In the genomic region with DNA sequence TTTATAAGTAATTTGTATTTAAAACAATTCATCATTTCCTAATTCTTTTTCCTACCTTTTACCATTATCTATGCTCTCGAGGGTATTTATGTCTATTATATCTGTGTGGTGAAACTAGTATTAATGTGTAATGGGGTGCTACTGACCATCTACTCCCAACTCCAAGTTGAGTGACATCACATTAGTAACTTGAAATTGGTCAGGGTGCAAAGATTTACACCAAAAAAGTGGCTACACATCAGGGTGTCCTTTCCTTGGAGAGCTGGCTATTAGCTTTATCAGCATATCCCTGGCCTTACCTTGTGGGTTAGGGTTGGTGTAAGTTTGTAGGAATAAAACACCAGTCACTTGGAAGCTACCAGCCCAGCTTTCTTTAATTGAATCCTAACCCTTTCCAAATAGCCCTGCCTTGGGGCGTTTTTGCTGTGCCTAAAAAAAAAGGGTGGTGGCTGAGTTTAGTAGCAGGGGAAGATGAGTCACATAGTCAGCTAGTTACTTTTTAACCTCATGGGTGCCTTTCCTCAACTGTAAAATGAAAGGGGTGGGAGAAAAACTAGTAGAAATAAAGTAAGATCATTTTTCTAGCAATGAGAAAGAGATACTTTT, we compare ENCODE assay signal across 9 cellular contexts. TPM values are rescaled to one million over a fixed set of nuclear protein-coding genes. Genes with fewer than 3 reads are reported as not detected.
DNase-seq lines count a peak whose midpoint lies in the region; ATAC-seq and TF ChIP-seq lines count a peak whose summit lies in the region.
"Had no signal": no experiment of that assay in that cellular context is flagged by ENCODE, and none has a peak within 500 bp of the region (broad histone marks: within the 10 kb centered on the region; RNA-seq: fewer than 3 reads in every experiment).

No MANE protein-coding gene starts in this region.

- no peaks in the 10 kb centered on the region for H3K9me3 Mint-ChIP-seq in activated T-cell treated with anti-CD3 and anti-CD28 coated beads, Interleukin-2, amount 50 U/mL, for 72 hours
- no peaks in the 10 kb centered on the region for H3K9me3 Mint-ChIP-seq in activated T-cell treated with anti-CD3 and anti-CD28 coated beads, Interleukin-2, amount 50 U/mL, for 4 hours
- H3K9me3 Mint-ChIP-seq in T-helper 1 cell treated with Interleukin-12 subunit alpha and Interleukin-12 subunit beta and Interleukin-4 antibody, amounts not matched to agents 30 μg/mL and 1 μg/mL, for 36 hours: no peaks in the 10 kb centered on the region

- H3K27me3 ChIP-seq in transverse colon (no peaks in the 10 kb centered on the region), BE2C (no peaks in the 10 kb centered on the region)

- in situ Hi-C loops in transverse colon (cut with MboI; ENCODE audit: low pct_ligation_motif_present in 1 of 4, low pct_unique_long_range_greater_than_20kb in 1 of 4, low sequenced_read_pairs in 3 of 4): no loop called here

- TF ChIP-seq CTCF in transverse colon (IDR thresholded peaks at IDR 0.05): no peak
- TF ChIP-seq CTCF in BE2C (IDR thresholded peaks at IDR 0.05; ENCODE audit: low read depth, low read length): no peak

- peak overlapping the region in 1 of 2 donors; percentile 29 for H3K4me3 Mint-ChIP-seq in activated T-cell treated with anti-CD3 and anti-CD28 coated beads, Interleukin-2, amount 50 U/mL, for 72 hours
- no peak overlapping the region for H3K4me3 Mint-ChIP-seq in activated T-cell treated with anti-CD3 and anti-CD28 coated beads, Interleukin-2, amount 50 U/mL, for 4 hours
- H3K4me3 Mint-ChIP-seq in T-helper 1 cell treated with Interleukin-12 subunit alpha and Interleukin-12 subunit beta and Interleukin-4 antibody, amounts not matched to agents 30 μg/mL and 1 μg/mL, for 36 hours: peak overlapping the region; percentile 21

- H3K36me3 ChIP-seq in transverse colon (no peaks in the 10 kb centered on the region), BE2C (no peaks in the 10 kb centered on the region)

- H3K27me3 Mint-ChIP-seq in activated T-cell treated with anti-CD3 and anti-CD28 coated beads, Interleukin-2, amount 50 U/mL, for 72 hours (ENCODE audit: low read depth): no peaks in the 10 kb centered on the region
- no peaks in the 10 kb centered on the region for H3K27me3 Mint-ChIP-seq in activated T-cell treated with anti-CD3 and anti-CD28 coated beads, Interleukin-2, amount 50 U/mL, for 4 hours (ENCODE audit: low read depth)
- H3K27me3 Mint-ChIP-seq in T-helper 1 cell treated with Interleukin-12 subunit alpha and Interleukin-12 subunit beta and Interleukin-4 antibody, amounts not matched to agents 30 μg/mL and 1 μg/mL, for 36 hours (ENCODE audit: low read depth): no peaks in the 10 kb centered on the region

- ATAC-seq in activated T-cell treated with anti-CD3 and anti-CD28 coated beads, Interleukin-2, amount 50 U/mL, for 72 hours (replicated peaks in 1 of 2): peak; percentile 60 to 67
- no peak for ATAC-seq in activated T-cell treated with anti-CD3 and anti-CD28 coated beads, Interleukin-2, amount 50 U/mL, for 4 hours
- ATAC-seq in left ventricle myocardium superior (peak; percentile 65), GM18517 (IDR thresholded peaks at IDR 0.05; ENCODE audit: unreplicated experiment) (no peak)

- intact Hi-C loops in left ventricle myocardium superior (cut with micrococcal nuclease): no loop called here
- intact Hi-C loops in transverse colon (cut with DNase I; ENCODE audit: low total_unique reads): no loop called here

- H3K36me3 Mint-ChIP-seq in activated T-cell treated with anti-CD3 and anti-CD28 coated beads, Interleukin-2, amount 50 U/mL, for 72 hours (ENCODE audit: insufficient read depth in 2 of 2): no peaks in the 10 kb centered on the region
- no peaks in the 10 kb centered on the region for H3K36me3 Mint-ChIP-seq in activated T-cell treated with anti-CD3 and anti-CD28 coated beads, Interleukin-2, amount 50 U/mL, for 4 hours (ENCODE audit: insufficient read depth)
- peaks cover 11% of the 10 kb centered on the region for H3K36me3 Mint-ChIP-seq in T-helper 1 cell treated with Interleukin-12 subunit alpha and Interleukin-12 subunit beta and Interleukin-4 antibody, amounts not matched to agents 30 μg/mL and 1 μg/mL, for 36 hours (ENCODE audit: low read depth)

- no peak for TF ChIP-seq EP300 in transverse colon (IDR thresholded peaks at IDR 0.05; ENCODE audit: low read depth)

- no peaks in the 10 kb centered on the region for H3K9me3 ChIP-seq in transverse colon
- H3K9me3 ChIP-seq in BE2C: no peaks in the 10 kb centered on the region

- WGBS in transverse colon (ENCODE audit: low coverage in 1 of 2), 2 donors: 42 to 50% methylated on average over 2 of the region's 2 CpGs

- H3K27ac ChIP-seq in transverse colon: peak overlapping the region; percentile 42 to 72 (median 64)
- H3K27ac ChIP-seq: C4-2B had no signal

- peak in 1 of 2 donors; percentile 12 for DNase-seq in activated T-cell treated with anti-CD3 and anti-CD28 coated beads, Interleukin-2, amount 50 U/mL, for 72 hours
- DNase-seq in activated T-cell treated with anti-CD3 and anti-CD28 coated beads, Interleukin-2, amount 50 U/mL, for 4 hours: no peak
- DNase-seq in left ventricle myocardium superior (no peak), transverse colon (peak; percentile 31), BE2C (no peak), hypothalamus (lab: John Stamatoyannopoulos, UW) (no peak)

- H3K4me3 ChIP-seq in transverse colon: no peak overlapping the region
- no peak overlapping the region for H3K4me3 ChIP-seq in BE2C (ENCODE audit: low read depth, low read length)

- peak overlapping the region; percentile 33 for H3K27ac Mint-ChIP-seq in activated T-cell treated with anti-CD3 and anti-CD28 coated beads, Interleukin-2, amount 50 U/mL, for 72 hours
- H3K27ac Mint-ChIP-seq in T-helper 1 cell treated with Interleukin-12 subunit alpha and Interleukin-12 subunit beta and Interleukin-4 antibody, amounts not matched to agents 30 μg/mL and 1 μg/mL, for 36 hours: peak overlapping the region; percentile 57

- no peak for TF ChIP-seq POLR2A in transverse colon (IDR thresholded peaks at IDR 0.05)

- H3K4me1 Mint-ChIP-seq in activated T-cell treated with anti-CD3 and anti-CD28 coated beads, Interleukin-2, amount 50 U/mL, for 72 hours (ENCODE audit: low read depth): peaks cover 9% of the 10 kb centered on the region
- peaks cover 13% of the 10 kb centered on the region for H3K4me1 Mint-ChIP-seq in activated T-cell treated with anti-CD3 and anti-CD28 coated beads, Interleukin-2, amount 50 U/mL, for 4 hours (ENCODE audit: low read depth)
- H3K4me1 Mint-ChIP-seq in T-helper 1 cell treated with Interleukin-12 subunit alpha and Interleukin-12 subunit beta and Interleukin-4 antibody, amounts not matched to agents 30 μg/mL and 1 μg/mL, for 36 hours (ENCODE audit: low read depth): peaks cover 26% of the 10 kb centered on the region

- H3K4me1 ChIP-seq in transverse colon (peaks cover 12 to 46% (median 30%) of the 10 kb centered on the region in 4 donors), BE2C (no peaks in the 10 kb centered on the region)

RNA-seq across cellular contexts. Expression of a gene that starts 14.0 kb away (rescaled TPM):
- 10 to 100 TPM; 25.3 to 30.2 TPM for total RNA-seq in activated T-cell treated with anti-CD3 and anti-CD28 coated beads, Interleukin-2, amount 50 U/mL, for 72 hours
- total RNA-seq in activated T-cell treated with anti-CD3 and anti-CD28 coated beads, Interleukin-2, amount 50 U/mL, for 4 hours: 10 to 100 TPM in 2 of 3 donors, 1 to 10 TPM in 1; 9.6 to 12.4 (median 11.2) TPM
- total RNA-seq in left ventricle myocardium superior (24.7 TPM), transverse colon (100 to 1,000 TPM in 2 of 4 donors, 10 to 100 TPM in 2; 33.3 to 125 (median 99.4) TPM)
- polyA plus RNA-seq in BE2C (2012; ENCODE audit: insufficient read depth, insufficient read length, low read depth): 4.1 TPM

Comparison
In these comparisons a context has a peak if more than half of its experiments do, and no peak if none do; other contexts are left out.
1. ATAC-seq: peak in activated T-cell treated with anti-CD3 and anti-CD28 coated beads, Interleukin-2, amount 50 U/mL, for 72 hours (2 of 2) and left ventricle myocardium superior (single experiment); none in activated T-cell treated with anti-CD3 and anti-CD28 coated beads, Interleukin-2, amount 50 U/mL, for 4 hours (0 of 2) and GM18517 (single experiment).